ENCODE assay signal across 9 cellular contexts in the genomic region with DNA sequence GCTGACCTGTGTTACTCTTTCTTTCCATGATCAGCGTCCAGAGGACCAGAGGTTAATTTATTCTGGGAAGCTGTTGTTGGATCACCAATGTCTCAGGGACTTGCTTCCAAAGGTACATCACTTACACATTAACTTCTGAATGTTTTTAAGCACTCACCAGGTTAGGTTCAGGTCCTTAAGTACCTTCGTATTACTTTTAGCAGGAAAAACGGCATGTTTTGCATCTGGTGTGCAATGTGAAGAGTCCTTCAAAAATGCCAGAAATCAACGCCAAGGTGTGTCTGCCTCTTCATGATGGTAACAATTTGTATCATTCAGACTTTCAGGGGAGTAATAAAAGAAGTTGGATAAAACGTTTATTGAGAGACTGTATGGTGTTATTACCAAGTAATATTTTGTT. TPM values are rescaled to one million over a fixed set of nuclear protein-coding genes. Genes with fewer than 3 reads are reported as not detected.
DNase-seq lines count a peak whose midpoint lies in the region; ATAC-seq, FAIRE-seq and TF ChIP-seq lines count a peak whose summit lies in the region.
"Had no signal": no experiment of that assay in that cellular context is flagged by ENCODE, and none has a peak within 500 bp of the region (broad histone marks: within the 10 kb centered on the region; RNA-seq: fewer than 3 reads in every experiment).

No MANE protein-coding gene starts in this region.

- dilution Hi-C loops in keratinocyte (cut with MboI; ENCODE audit: extremely low pct_ligation_motif_present, low sequenced_read_pairs) = no loop called here

- TF ChIP-seq POLR2A in suprapubic skin (IDR thresholded peaks at IDR 0.05) = no peak

- peaks cover 21% of the 10 kb centered on the region for H3K4me1 ChIP-seq in keratinocyte (ENCODE audit: control insufficient read depth, extremely low read depth, insufficient read depth, low read length)
- peaks cover 56% of the 10 kb centered on the region for H3K4me1 ChIP-seq in suprapubic skin

- CTCF ChIA-PET in activated CD8-positive, alpha-beta memory T cell treated with anti-CD3 and anti-CD28 coated beads, Interleukin-2, amount 10 ng/mL, durations not matched to agents 7 days and 5 days (lab: Charles Lee) = interaction anchor here (1.0 to 1.4 kb wide), 2 partner anchors 15 to 142 kb away, joined by 3 to 4 read pairs; no protein-coding TSS in a partner anchor

- peaks cover 70% of the 10 kb centered on the region for H3K36me3 Mint-ChIP-seq in activated CD8-positive, alpha-beta memory T cell treated with anti-CD3 and anti-CD28 coated beads, Interleukin-2, amount 10 ng/mL, durations not matched to agents 7 days and 5 days
- peaks cover 86% of the 10 kb centered on the region for H3K36me3 Mint-ChIP-seq in activated T-helper 17 cell treated with anti-CD3 and anti-CD28 coated beads, Interleukin-2, amount 50 U/mL, for 72 hours (ENCODE audit: low read depth)

- H3K4me2 ChIP-seq in keratinocyte (ENCODE audit: control insufficient read depth, extremely low read depth, insufficient read depth, low read depth, low read length) = peak overlapping the region; percentile 88

- H3K9me1 ChIP-seq in keratinocyte (ENCODE audit: control insufficient read depth, extremely low read depth, insufficient read depth, low read length) = no peaks in the 10 kb centered on the region

- peak overlapping the region; percentile 24 for H3K9ac ChIP-seq in keratinocyte (ENCODE audit: control insufficient read depth, extremely low read depth, insufficient read depth, low read length)

- H3K27me3 Mint-ChIP-seq in activated CD8-positive, alpha-beta memory T cell treated with anti-CD3 and anti-CD28 coated beads, Interleukin-2, amount 10 ng/mL, durations not matched to agents 7 days and 5 days = no peaks in the 10 kb centered on the region
- no peaks in the 10 kb centered on the region for H3K27me3 Mint-ChIP-seq in activated T-helper 17 cell treated with anti-CD3 and anti-CD28 coated beads, Interleukin-2, amount 50 U/mL, for 72 hours

- no peaks in the 10 kb centered on the region for H3K9me3 ChIP-seq in keratinocyte (ENCODE audit: control insufficient read depth, low read depth, low read length)
- H3K9me3 ChIP-seq in suprapubic skin = no peaks in the 10 kb centered on the region

- TF ChIP-seq CTCF in keratinocyte (optimal IDR thresholded peaks at IDR 0.05 in 1 of 3, IDR thresholded peaks at IDR 0.05 in 1 of 3, conservative IDR thresholded peaks at IDR 0.05 in 1 of 3; ENCODE audit: extremely low read depth in 1 of 3, insufficient read depth in 2 of 3, low read length in 3 of 3) = no peak
- no peak for TF ChIP-seq CTCF in suprapubic skin (IDR thresholded peaks at IDR 0.05)

- peak overlapping the region; percentile 8 for H3K27ac ChIP-seq in keratinocyte (ENCODE audit: control insufficient read depth, insufficient read depth, low read length)
- no peak overlapping the region for H3K27ac ChIP-seq in suprapubic skin
- H3K27ac ChIP-seq: C4-2B had no signal

- H3K4me3 Mint-ChIP-seq in activated CD8-positive, alpha-beta memory T cell treated with anti-CD3 and anti-CD28 coated beads, Interleukin-2, amount 10 ng/mL, durations not matched to agents 7 days and 5 days = peak overlapping the region; percentile 92
- H3K4me3 Mint-ChIP-seq in activated T-helper 17 cell treated with anti-CD3 and anti-CD28 coated beads, Interleukin-2, amount 50 U/mL, for 72 hours = peak overlapping the region; percentile 99

- TF ChIP-seq EP300 in suprapubic skin (IDR thresholded peaks at IDR 0.05) = no peak

- no peak for DNase-seq in activated CD8-positive, alpha-beta memory T cell treated with anti-CD3 and anti-CD28 coated beads, Interleukin-2, amount 10 ng/mL, durations not matched to agents 7 days and 5 days
- DNase-seq in activated CD8-positive, alpha-beta memory T cell treated with anti-CD3 and anti-CD28 coated beads for 24 hours = no peak
- no peak for DNase-seq in keratinocyte (ENCODE audit: low read depth, low spot score)
- DNase-seq in suprapubic skin (ENCODE audit: low spot score in 2 of 2) = no peak
- DNase-seq in NCI-H1105 treated with DMSO at 0.1 percent for 48 hours (lab: John Stamatoyannopoulos, UW) = no peak
- no peak for DNase-seq in activated gamma-delta T cell treated with Interleukin-2 at 50 U/mL for 16 hours
- DNase-seq in NK-92 (lab: John Stamatoyannopoulos, UW; ENCODE audit: unreplicated experiment) = no peak

- peaks cover 37% of the 10 kb centered on the region for H4K20me1 ChIP-seq in keratinocyte (ENCODE audit: control insufficient read depth, extremely low read depth, insufficient read depth, low read length)

- H3K27me3 ChIP-seq in keratinocyte (ENCODE audit: control insufficient read depth, extremely low read depth, insufficient read depth, low read length) (no peaks in the 10 kb centered on the region), suprapubic skin (no peaks in the 10 kb centered on the region)

- ATAC-seq in activated CD8-positive, alpha-beta memory T cell treated with anti-CD3 and anti-CD28 coated beads, Interleukin-2, amount 10 ng/mL, durations not matched to agents 7 days and 5 days = no peak
- ATAC-seq in activated T-helper 17 cell treated with anti-CD3 and anti-CD28 coated beads, Interleukin-2, amount 50 U/mL, for 72 hours (replicated peaks) = no peak

- H3K27ac Mint-ChIP-seq in activated CD8-positive, alpha-beta memory T cell treated with anti-CD3 and anti-CD28 coated beads, Interleukin-2, amount 10 ng/mL, durations not matched to agents 7 days and 5 days = peak overlapping the region; percentile 81
- peak overlapping the region; percentile 99 for H3K27ac Mint-ChIP-seq in activated T-helper 17 cell treated with anti-CD3 and anti-CD28 coated beads, Interleukin-2, amount 50 U/mL, for 72 hours

- H3K36me3 ChIP-seq in keratinocyte (ENCODE audit: control insufficient read depth in 2 of 2, extremely low read depth in 1 of 2, insufficient read depth in 2 of 2, low read length in 2 of 2) = peaks cover 24 to 50% of the 10 kb centered on the region in 2 experiments
- H3K36me3 ChIP-seq in suprapubic skin = peaks cover 45% of the 10 kb centered on the region

- H3K4me1 Mint-ChIP-seq in activated CD8-positive, alpha-beta memory T cell treated with anti-CD3 and anti-CD28 coated beads, Interleukin-2, amount 10 ng/mL, durations not matched to agents 7 days and 5 days = peaks cover 70% of the 10 kb centered on the region
- H3K4me1 Mint-ChIP-seq in activated T-helper 17 cell treated with anti-CD3 and anti-CD28 coated beads, Interleukin-2, amount 50 U/mL, for 72 hours = peaks cover 50% of the 10 kb centered on the region

- FAIRE-seq in keratinocyte (lab: Jason Lieb, UNC) = no peak

- H3K79me2 ChIP-seq in keratinocyte (ENCODE audit: control insufficient read depth, insufficient read depth, low read length) = peaks cover 37% of the 10 kb centered on the region

- H3K4me3 ChIP-seq in keratinocyte (ENCODE audit: control insufficient read depth in 2 of 3, extremely low read depth in 1 of 3, insufficient read depth in 2 of 3, low read depth in 1 of 3, low read length in 3 of 3) (peak overlapping the region in 2 of 3 experiments; percentile 18 to 64), suprapubic skin (peak overlapping the region; percentile 84)

- 34% methylated on average over 5 of the region's 5 CpGs for WGBS in suprapubic skin

- H2AFZ ChIP-seq in keratinocyte (ENCODE audit: control insufficient read depth, low read length) = no peak overlapping the region

- no peaks in the 10 kb centered on the region for H3K9me3 Mint-ChIP-seq in activated CD8-positive, alpha-beta memory T cell treated with anti-CD3 and anti-CD28 coated beads, Interleukin-2, amount 10 ng/mL, durations not matched to agents 7 days and 5 days (ENCODE audit: low read depth)
- H3K9me3 Mint-ChIP-seq in activated T-helper 17 cell treated with anti-CD3 and anti-CD28 coated beads, Interleukin-2, amount 50 U/mL, for 72 hours = no peaks in the 10 kb centered on the region

RNA-seq across cellular contexts. Expression of a gene that starts 3.3 kb away (rescaled TPM):
- 100 to 1,000 TPM; 127 to 149 TPM for total RNA-seq in activated CD8-positive, alpha-beta memory T cell treated with anti-CD3 and anti-CD28 coated beads, Interleukin-2, amount 10 ng/mL, durations not matched to agents 7 days and 5 days
- total RNA-seq in activated T-helper 17 cell treated with anti-CD3 and anti-CD28 coated beads, Interleukin-2, amount 50 U/mL, for 72 hours = 100 to 1,000 TPM; 162 to 186 TPM
- polyA plus RNA-seq in keratinocyte = 138 to 183 TPM (median 151 TPM) in 3 replicates
- 143 TPM for polyA plus RNA-seq in keratinocyte (2011; ENCODE audit: low read depth)
- 79.3 and 139 TPM in 2 replicates for polyA plus RNA-seq in keratinocyte (2011; cell fraction: cytosol; rRNA removed)
- polyA plus RNA-seq in keratinocyte (2011; cell fraction: nucleus; rRNA removed) = 164 and 170 TPM in 2 replicates
- 62.1 and 175 TPM in 2 replicates for polyA plus RNA-seq in keratinocyte (2012; ENCODE audit: low replicate concordance)
- 112 to 239 TPM (median 112 TPM) in 3 replicates for polyA minus RNA-seq in keratinocyte
- polyA minus RNA-seq in keratinocyte (2011; cell fraction: cytosol; rRNA and poly(A)+ RNA removed) = 124 TPM
- polyA minus RNA-seq in keratinocyte (2011; cell fraction: nucleus; rRNA and poly(A)+ RNA removed) = 115 and 183 TPM in 2 replicates
- 100 to 1,000 TPM; 146 to 246 (median 160) TPM for total RNA-seq in suprapubic skin

RNA-seq across cellular contexts. Expression of a gene that starts 26.5 kb away (rescaled TPM):
- not detected for total RNA-seq in activated CD8-positive, alpha-beta memory T cell treated with anti-CD3 and anti-CD28 coated beads, Interleukin-2, amount 10 ng/mL, durations not matched to agents 7 days and 5 days
- total RNA-seq in activated T-helper 17 cell treated with anti-CD3 and anti-CD28 coated beads, Interleukin-2, amount 50 U/mL, for 72 hours = not detected
- not detected in 3 replicates for polyA plus RNA-seq in keratinocyte
- not detected for polyA plus RNA-seq in keratinocyte (2011; ENCODE audit: low read depth)
- not detected in 2 replicates for polyA plus RNA-seq in keratinocyte (2011; cell fraction: cytosol; rRNA removed)
- polyA plus RNA-seq in keratinocyte (2011; cell fraction: nucleus; rRNA removed) = not detected in 2 replicates
- not detected in 2 replicates for polyA plus RNA-seq in keratinocyte (2012; ENCODE audit: low replicate concordance)
- polyA minus RNA-seq in keratinocyte = not detected in 3 replicates
- not detected for polyA minus RNA-seq in keratinocyte (2011; cell fraction: cytosol; rRNA and poly(A)+ RNA removed)
- polyA minus RNA-seq in keratinocyte (2011; cell fraction: nucleus; rRNA and poly(A)+ RNA removed) = not detected in 2 replicates
- 1 to 10 TPM in 1 of 4 donors, under 1 TPM in 1, not detected in 2; 0.72 to 1.7 TPM for total RNA-seq in suprapubic skin

RNA-seq across cellular contexts. Expression of a gene that starts 54.2 kb away (rescaled TPM):
- 100 to 1,000 TPM; 156 to 287 TPM for total RNA-seq in activated CD8-positive, alpha-beta memory T cell treated with anti-CD3 and anti-CD28 coated beads, Interleukin-2, amount 10 ng/mL, durations not matched to agents 7 days and 5 days
- total RNA-seq in activated T-helper 17 cell treated with anti-CD3 and anti-CD28 coated beads, Interleukin-2, amount 50 U/mL, for 72 hours = 100 to 1,000 TPM; 182 to 219 TPM
- 7.7 to 10.7 TPM (median 7.8 TPM) in 3 replicates for polyA plus RNA-seq in keratinocyte
- 5.9 TPM for polyA plus RNA-seq in keratinocyte (2011; ENCODE audit: low read depth)
- polyA plus RNA-seq in keratinocyte (2011; cell fraction: cytosol; rRNA removed) = 4.6 and 5.2 TPM in 2 replicates
- polyA plus RNA-seq in keratinocyte (2011; cell fraction: nucleus; rRNA removed) = 25.7 and 36.9 TPM in 2 replicates
- 6.5 and 8.1 TPM in 2 replicates for polyA plus RNA-seq in keratinocyte (2012; ENCODE audit: low replicate concordance)
- polyA minus RNA-seq in keratinocyte = 20.3 to 37.4 TPM (median 28.2 TPM) in 3 replicates
- 6.9 TPM for polyA minus RNA-seq in keratinocyte (2011; cell fraction: cytosol; rRNA and poly(A)+ RNA removed)
- 24.4 and 31.2 TPM in 2 replicates for polyA minus RNA-seq in keratinocyte (2011; cell fraction: nucleus; rRNA and poly(A)+ RNA removed)
- total RNA-seq in suprapubic skin = 100 to 1,000 TPM in 1 of 4 donors, 10 to 100 TPM in 3; 36.9 to 133 (median 54.4) TPM
